In genomic region chr2:11073251-11073650, GRCh38 we compare ENCODE assay signal across 8 cellular contexts.
A peak's percentile ranks its signal among the peaks of the same experiment; 100 is the strongest.
DNase-seq lines count a peak whose midpoint lies in the region; ATAC-seq and TF ChIP-seq lines count a peak whose summit lies in the region.

No MANE protein-coding gene starts in this region.

- H3K4me3 ChIP-seq in RWPE2 (ENCODE audit: severe bottlenecking), result no peak overlapping the region

- peak; percentile 60 for DNase-seq in AG20443 (ENCODE audit: low spot score)
- DNase-seq in H4 (ENCODE audit: low spot score), result peak; percentile 14
- DNase-seq in RWPE2 (ENCODE audit: low spot score), result no peak
- DNase-seq in globus pallidus (ENCODE audit: low spot score), result peak; percentile 11
- DNase-seq in stimulated activated CD8-positive, alpha-beta memory T cell treated with anti-CD3 and anti-CD28 coated beads, Interleukin-4, amount 100 ng/mL, for 48 hours, result peak; percentile 51
- DNase-seq in posterior cingulate gyrus, result no peak
- no peak for DNase-seq in RKO (ENCODE audit: low spot score)
- no peak for DNase-seq in middle frontal gyrus (ENCODE audit: extremely low spot score, low spot score)

- intact Hi-C loops in posterior cingulate gyrus (cut with DNase I), result no loop called here

- peak; percentile 25 for TF ChIP-seq CTCF in RWPE2 (IDR thresholded peaks at IDR 0.05; ENCODE audit: poor library complexity, severe bottlenecking)

- H3K27me3 ChIP-seq in RWPE2 (ENCODE audit: insufficient read depth, poor library complexity, severe bottlenecking), result no peaks in the 10 kb centered on the region

- ATAC-seq in RWPE2 (ENCODE audit: low read depth), result no peak

- H3K36me3 ChIP-seq in RWPE2 (ENCODE audit: low read depth), result no peaks in the 10 kb centered on the region

- no peaks in the 10 kb centered on the region for H3K4me1 ChIP-seq in RWPE2 (ENCODE audit: insufficient read depth, poor library complexity, severe bottlenecking)

- no peaks in the 10 kb centered on the region for H3K9me3 ChIP-seq in RWPE2 (ENCODE audit: severe bottlenecking)

- H3K27ac ChIP-seq in RWPE2 (ENCODE audit: poor library complexity, severe bottlenecking), result no peak overlapping the region

Comparison
In these comparisons a context has a peak if more than half of its experiments do, and no peak if none do; other contexts are left out.
1. DNase-seq: peak in AG20443 (single experiment), H4 (single experiment), globus pallidus (single experiment) and stimulated activated CD8-positive, alpha-beta memory T cell treated with anti-CD3 and anti-CD28 coated beads, Interleukin-4, amount 100 ng/mL, for 48 hours (single experiment); none in RWPE2 (single experiment), posterior cingulate gyrus (0 of 10), RKO (single experiment) and middle frontal gyrus (single experiment).